ENCODE assay signal across 8 cellular contexts in genomic region chr12:53500776-53501614, GRCh38. TPM values are rescaled to one million over a fixed set of nuclear protein-coding genes. Genes with fewer than 3 reads are reported as not detected.
DNase-seq lines count a peak whose midpoint lies in the region; ATAC-seq and TF ChIP-seq lines count a peak whose summit lies in the region.

Gene TARBP2 (plus strand): TSS chr12:53501283. CDS start chr12:53501409, 126 bp downstream.

- H3K27me3 ChIP-seq in PC-3 (ENCODE audit: low read length): no peaks in the 10 kb centered on the region

- H3K36me3 ChIP-seq in PC-3 (ENCODE audit: low read depth, low read length) (peaks cover 15% of the 10 kb centered on the region; the same call in 1 of the 2 replicates), mucosa of descending colon (ENCODE audit: low read depth) (peaks cover 6% of the 10 kb centered on the region)

- H3K9me2 ChIP-seq in PC-3 (replicated peaks; ENCODE audit: low read length): no peaks in the 10 kb centered on the region

- no peaks in the 10 kb centered on the region for H3F3A ChIP-seq in PC-3 (ENCODE audit: low read length, unreplicated experiment)

- H2AFZ ChIP-seq in PC-3 (ENCODE audit: low read length): peak within 1 kb of the TSS; percentile 89

- H4K20me1 ChIP-seq in PC-3 (ENCODE audit: low read length): no peaks in the 10 kb centered on the region

- DNase-seq in DMS114 treated with DMSO at 0.1 percent for 48 hours (lab: John Stamatoyannopoulos, UW; ENCODE audit: unreplicated experiment) (peak; percentile 99), PC-3 (peak; percentile 98), activated T-cell treated with anti-CD3 and anti-CD28 coated beads for 48 hours (ENCODE audit: low read depth) (peak; percentile 92), epithelial cell of prostate (ENCODE audit: low read depth, low spot score) (peak; percentile 97), mucosa of descending colon (peak; percentile 98 to 100 (median 98))
- peak; percentile 94 for DNase-seq in stimulated activated CD8-positive, alpha-beta memory T cell treated with anti-CD3 and anti-CD28 coated beads, Interleukin-4, amount 100 ng/mL, for 24 hours (ENCODE audit: low read depth)

- TF ChIP-seq CTCF in PC-3 (conservative IDR thresholded peaks at IDR 0.05; ENCODE audit: low read depth, low read length) (no peak), mucosa of descending colon (IDR thresholded peaks at IDR 0.05) (no peak)

- H3K9ac ChIP-seq in PC-3 (ENCODE audit: low read length): peak within 1 kb of the TSS; percentile 96

- intact Hi-C loops in PC-3 (cut with micrococcal nuclease): no loop called here
- intact Hi-C loops in mucosa of descending colon (cut with DNase I, micrococcal nuclease): no loop called here

- CTCF ChIA-PET in PC-3 (lab: Charles Lee): interaction anchor here (0.6 to 1.0 kb wide), 6 partner anchors 12 to 269 kb away, joined by 3 to 5 read pairs (median 3); partner anchors contain the start of genes AAAS and ATP5MC2

- H3K9me3 ChIP-seq in PC-3 (ENCODE audit: low read length) (no peaks in the 10 kb centered on the region), mucosa of descending colon (no peaks in the 10 kb centered on the region)

- POLR2A ChIA-PET in PC-3 (lab: Charles Lee; ENCODE audit: unreplicated experiment): interaction anchor here (0.5 to 1.2 kb wide), 7 partner anchors 23 to 824 kb away, joined by 3 to 14 read pairs (median 5); partner anchors contain the start of gene COPZ1

- no peak; the same call in 1 of the 2 replicates for TF ChIP-seq EP300 in Ishikawa (IDR thresholded peaks at IDR 0.05; ENCODE audit: borderline replicate concordance)

- ATAC-seq in GM21576 (IDR thresholded peaks at IDR 0.05; ENCODE audit: unreplicated experiment) (peak; percentile 82), PC-3 (peak; percentile 77), mucosa of descending colon (peak; percentile 86)

- peak within 1 kb of the TSS; percentile 85 for H3K27ac ChIP-seq in PC-3 (ENCODE audit: low read length)
- H3K27ac ChIP-seq in epithelial cell of prostate: peak within 1 kb of the TSS; percentile 93

- BruUV-seq in PC-3 (replicated peaks; lab: Mats Ljungman, UMichigan): no TSS peak

- H3K4me3 ChIP-seq in PC-3 (ENCODE audit: low read length) (peak within 1 kb of the TSS; percentile 75), mucosa of descending colon (peak within 1 kb of the TSS; percentile 17)

- no peak for TF ChIP-seq RAD21 in Ishikawa (IDR thresholded peaks at IDR 0.05; ENCODE audit: low read depth)

- peaks cover 27% of the 10 kb centered on the region for H3K79me2 ChIP-seq in PC-3 (ENCODE audit: low read length)

- peak within 1 kb of the TSS; percentile 87 for H3K4me2 ChIP-seq in PC-3 (ENCODE audit: low read length)

- H3K4me1 ChIP-seq in PC-3 (ENCODE audit: insufficient read depth, low read length) (peaks cover 33% of the 10 kb centered on the region), mucosa of descending colon (ENCODE audit: low read depth) (peaks cover 21% of the 10 kb centered on the region)

TF ChIP-seq in Ishikawa, 13 proteins besides CTCF, POLR2A, EP300 and RAD21:
- TF ChIP-seq CREB1 (IDR thresholded peaks at IDR 0.05; ENCODE audit: low read depth): peak; percentile 95
- no peak for TF ChIP-seq REST (IDR thresholded peaks at IDR 0.05; ENCODE audit: low read depth)
- TF ChIP-seq TCF12 (IDR thresholded peaks at IDR 0.05; ENCODE audit: low read depth): peak; percentile 66
- peak; percentile 46; the same call in 1 of the 2 replicates for TF ChIP-seq FOXM1 (IDR thresholded peaks at IDR 0.05; ENCODE audit: borderline replicate concordance, low read depth)
- TF ChIP-seq ZBTB7A (IDR thresholded peaks at IDR 0.05; ENCODE audit: low read depth): peak; percentile 24; the same call in 1 of the 2 replicates
- TF ChIP-seq MAX (IDR thresholded peaks at IDR 0.05): peak; percentile 93
- peak; percentile 90 for TF ChIP-seq TAF1 (IDR thresholded peaks at IDR 0.05; ENCODE audit: low read depth)
- TF ChIP-seq NFIC (IDR thresholded peaks at IDR 0.05): no peak; the same call in 1 of the 2 replicates
- TF ChIP-seq TEAD4 (IDR thresholded peaks at IDR 0.05): no peak; the same call in none of the 2 replicates
- no peak; the same call in 1 of the 2 replicates for TF ChIP-seq CEBPB (IDR thresholded peaks at IDR 0.05)
- TF ChIP-seq EGR1 (IDR thresholded peaks at IDR 0.05): peak; percentile 39; the same call in 1 of the 2 replicates
- TF ChIP-seq USF1 (IDR thresholded peaks at IDR 0.05): peak; percentile 52
- peak; percentile 69 for TF ChIP-seq YY1 (IDR thresholded peaks at IDR 0.05; ENCODE audit: low read depth)

RNA-seq across cellular contexts. Expression of gene TARBP2, which starts in this region (rescaled TPM):
- total RNA-seq in PC-3 (2014; rRNA removed): 82.0 and 98.9 TPM in 2 replicates
- total RNA-seq in mucosa of descending colon: 10 to 100 TPM; 22.9 to 26.8 (median 25.1) TPM

Comparison
In these comparisons a context has a peak if more than half of its experiments do, and no peak if none do; other contexts are left out.
1. Peak in every context shown above with its lines: DNase-seq, ATAC-seq, H3K4me3 ChIP-seq and H3K27ac ChIP-seq.